In genomic region chr13:112481458-112481857, GRCh38 we compare ENCODE assay signal across 19 cellular contexts.
A peak's percentile ranks its signal among the peaks of the same experiment; 100 is the strongest.
DNase-seq lines count a peak whose midpoint lies in the region; ATAC-seq and TF ChIP-seq lines count a peak whose summit lies in the region.
"Had no signal": no experiment of that assay in that cellular context is flagged by ENCODE, and none has a peak within 500 bp of the region (broad histone marks: within the 10 kb centered on the region; RNA-seq: fewer than 3 reads in every experiment).

No MANE protein-coding gene starts in this region.

- TF ChIP-seq EP300 in SK-N-SH (IDR thresholded peaks at IDR 0.05; ENCODE audit: borderline replicate concordance in 1 of 2, low read depth in 1 of 2, low read length in 1 of 2) = no peak
- no peak for TF ChIP-seq EP300 in ovary (IDR thresholded peaks at IDR 0.05)

- TF ChIP-seq CTCF in astrocyte of the cerebellum (IDR thresholded peaks at IDR 0.05; ENCODE audit: low read depth, low read length, missing control alignments) (no peak), SK-N-SH (IDR thresholded peaks at IDR 0.05) (no peak), ovary (IDR thresholded peaks at IDR 0.05) (no peak)

- H3K79me2 ChIP-seq in SK-N-SH (ENCODE audit: insufficient read depth) = no peaks in the 10 kb centered on the region

- no peaks in the 10 kb centered on the region for H3F3A ChIP-seq in SK-N-SH (replicated peaks; ENCODE audit: insufficient read depth)

- DNase-seq in EL (peak; percentile 13), HCEC 1CT (peak; percentile 16), astrocyte of the cerebellum (ENCODE audit: low read depth) (peak; percentile 41), SK-N-SH (no peak), NCI-H1092 treated with DMSO at 0.1 percent for 48 hours (lab: John Stamatoyannopoulos, UW) (no peak), ovary (no peak)
- no peak for DNase-seq in stimulated activated naive CD8-positive, alpha-beta T cell treated with anti-CD3 and anti-CD28 coated beads, Interleukin-15, Interleukin-2, amounts not matched to agents 100 U/mL and 50 U/mL, for 24 hours
- DNase-seq: ACHN, COR-L47, DMS 273 treated with DMSO at 0.1 percent for 48 hours, GOT3, MV-4-11, NCI-H1417, NCI-H187, NCI-H2107, NCI-H2227 treated with DMSO at 0.1 percent for 48 hours, NCI-H524, SIG-M5 had no signal

- TF ChIP-seq POLR2A in ovary (IDR thresholded peaks at IDR 0.05) = no peak

- CTCF ChIA-PET in SK-N-SH (lab: Yijun Ruan, JAX) = no interaction called here

- H3K27ac ChIP-seq in SK-N-SH (ENCODE audit: low read depth in 2 of 2, low read length in 1 of 2) = no peak overlapping the region
- no peak overlapping the region for H3K27ac ChIP-seq in ovary
- H3K27ac ChIP-seq: RWPE1 had no signal

- no peak overlapping the region for H2AFZ ChIP-seq in SK-N-SH (ENCODE audit: low read depth)

- intact Hi-C loops in ovary (cut with DNase I) = no loop called here

- peak; percentile 61 for ATAC-seq in stimulated activated naive CD8-positive, alpha-beta T cell treated with anti-CD3 and anti-CD28 coated beads, Interleukin-15, Interleukin-2, amounts not matched to agents 100 U/mL and 50 U/mL, for 24 hours

- H3K36me3 ChIP-seq in SK-N-SH (replicated peaks in 1 of 2; ENCODE audit: control insufficient read depth in 1 of 2, insufficient read depth in 2 of 2, low read length in 1 of 2) (peaks cover 6 to 14% of the 10 kb centered on the region in 2 experiments), ovary (no peaks in the 10 kb centered on the region)

- H3K4me2 ChIP-seq in SK-N-SH = no peak overlapping the region

- TF ChIP-seq RAD21 in SK-N-SH (IDR thresholded peaks at IDR 0.05; ENCODE audit: low read length) = no peak

- H3K9ac ChIP-seq in SK-N-SH = no peak overlapping the region

- POLR2A ChIA-PET in SK-N-SH (lab: Yijun Ruan, JAX) = no interaction called here

- H3K4me1 ChIP-seq in SK-N-SH (ENCODE audit: control insufficient read depth in 1 of 2, insufficient read depth in 2 of 2, low read depth in 1 of 2, low read length in 1 of 2) (no peaks in the 10 kb centered on the region), ovary (ENCODE audit: insufficient read depth) (peaks cover 3% of the 10 kb centered on the region)

- in situ Hi-C loops in astrocyte of the cerebellum (cut with HindIII; ENCODE audit: low sequenced_read_pairs) = no loop called here

- H4K20me1 ChIP-seq in SK-N-SH (ENCODE audit: insufficient read depth) = no peaks in the 10 kb centered on the region

- 0 out of 2 replicates have a peak, but pooled peaks cover 2% of the 10 kb centered on the region for H3K9me2 ChIP-seq in SK-N-SH

- H3K9me3 ChIP-seq in SK-N-SH = peaks cover 4% of the 10 kb centered on the region; the same call in 1 of the 2 replicates
- no peaks in the 10 kb centered on the region for H3K9me3 ChIP-seq in ovary

- H3K27me3 ChIP-seq in SK-N-SH (ENCODE audit: insufficient read depth) (no peaks in the 10 kb centered on the region), ovary (no peaks in the 10 kb centered on the region)

- H3K4me3 ChIP-seq in astrocyte of the cerebellum (ENCODE audit: low read depth, low read length) (no peak overlapping the region), SK-N-SH (ENCODE audit: low read depth in 2 of 2, low read length in 1 of 2) (no peak overlapping the region), ovary (no peak overlapping the region)

TF ChIP-seq in SK-N-SH, 30 proteins besides CTCF, POLR2A, EP300 and RAD21:
- TF ChIP-seq MAX (IDR thresholded peaks at IDR 0.05; ENCODE audit: low read depth) (no peak), RCOR1 (IDR thresholded peaks at IDR 0.05; ENCODE audit: low read length) (no peak), USF2 (IDR thresholded peaks at IDR 0.05; ENCODE audit: borderline replicate concordance, low read depth, low read length) (no peak), GABPA (IDR thresholded peaks at IDR 0.05; ENCODE audit: low read depth) (no peak), NFIC (IDR thresholded peaks at IDR 0.05; ENCODE audit: borderline replicate concordance) (no peak)

Comparison
In these comparisons a context has a peak if more than half of its experiments do, and no peak if none do; other contexts are left out.
1. DNase-seq: peak in EL (single experiment), HCEC 1CT (single experiment) and astrocyte of the cerebellum (single experiment); none in stimulated activated naive CD8-positive, alpha-beta T cell treated with anti-CD3 and anti-CD28 coated beads, Interleukin-15, Interleukin-2, amounts not matched to agents 100 U/mL and 50 U/mL, for 24 hours (single experiment), SK-N-SH (single experiment), NCI-H1092 treated with DMSO at 0.1 percent for 48 hours (single experiment) and ovary (0 of 5).